In the genomic region with DNA sequence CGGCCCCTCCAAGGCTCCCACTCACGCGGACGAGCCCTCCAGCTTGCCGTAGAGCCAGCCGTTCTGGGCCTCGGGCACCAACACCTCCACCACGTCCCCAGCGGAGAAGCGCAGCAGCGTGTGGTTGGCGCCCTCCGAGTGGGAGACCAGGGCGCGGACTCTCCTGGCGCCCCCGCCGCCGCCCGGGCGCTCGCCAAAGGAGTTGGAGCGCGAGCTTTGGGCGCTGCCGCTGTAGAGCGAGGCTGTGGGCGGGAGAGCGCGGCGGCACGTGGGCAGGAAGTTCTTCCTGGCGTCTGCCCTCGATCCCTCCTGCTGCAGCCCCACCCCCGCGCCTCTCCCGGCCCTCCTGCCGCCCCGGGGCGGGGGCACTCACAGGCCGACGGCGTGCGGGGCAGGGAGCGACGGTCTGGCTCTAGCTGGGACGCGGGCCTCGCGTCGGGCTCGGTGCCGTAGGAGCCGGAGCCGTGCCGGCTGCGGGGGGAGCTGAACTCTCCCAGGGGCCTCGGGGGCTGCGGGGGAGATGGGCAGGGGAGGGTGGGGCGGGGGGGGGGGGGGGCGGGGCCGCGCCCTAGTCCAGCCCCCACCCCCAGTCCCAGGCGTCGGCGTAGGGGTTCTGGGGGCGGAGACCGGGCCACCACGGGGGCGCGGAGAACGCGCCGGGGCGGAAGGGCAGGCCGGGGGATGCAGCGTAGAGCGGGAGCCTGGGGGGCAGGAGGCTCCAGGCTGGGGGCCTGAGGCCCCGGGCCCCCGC, we compare ENCODE assay signal across 1 cellular context.
A peak's percentile ranks its signal among the peaks of the same experiment; 100 is the strongest.
TF ChIP-seq lines count a peak whose summit lies in the region.

No MANE protein-coding gene starts in this region.

TF ChIP-seq in IMR-90, 13 proteins besides CTCF, POLR2A, EP300 and RAD21:
- TF ChIP-seq SMC3 (IDR thresholded peaks at IDR 0.05; ENCODE audit: low read depth, low read length) (no peak), NFE2L2 (IDR thresholded peaks at IDR 0.05; ENCODE audit: low read depth, low read length) (no peak), MAZ (IDR thresholded peaks at IDR 0.05; ENCODE audit: borderline replicate concordance, low read depth, low read length) (peak; percentile 29; the same call in 1 of the 2 replicates), RFX5 (IDR thresholded peaks at IDR 0.05; ENCODE audit: low read depth, low read length) (no peak)
- TF ChIP-seq, protein P1, sequence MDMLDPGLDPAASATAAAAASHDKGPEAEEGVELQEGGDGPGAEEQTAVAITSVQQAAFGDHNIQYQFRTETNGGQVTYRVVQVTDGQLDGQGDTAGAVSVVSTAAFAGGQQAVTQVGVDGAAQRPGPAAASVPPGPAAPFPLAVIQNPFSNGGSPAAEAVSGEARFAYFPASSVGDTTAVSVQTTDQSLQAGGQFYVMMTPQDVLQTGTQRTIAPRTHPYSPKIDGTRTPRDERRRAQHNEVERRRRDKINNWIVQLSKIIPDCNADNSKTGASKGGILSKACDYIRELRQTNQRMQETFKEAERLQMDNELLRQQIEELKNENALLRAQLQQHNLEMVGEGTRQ (IDR thresholded peaks at IDR 0.05; ENCODE audit: low read depth, low read length), result peak; percentile 21; the same call in 1 of the 2 replicates
